ENCODE assay signal across 9 cellular contexts in the genomic region with DNA sequence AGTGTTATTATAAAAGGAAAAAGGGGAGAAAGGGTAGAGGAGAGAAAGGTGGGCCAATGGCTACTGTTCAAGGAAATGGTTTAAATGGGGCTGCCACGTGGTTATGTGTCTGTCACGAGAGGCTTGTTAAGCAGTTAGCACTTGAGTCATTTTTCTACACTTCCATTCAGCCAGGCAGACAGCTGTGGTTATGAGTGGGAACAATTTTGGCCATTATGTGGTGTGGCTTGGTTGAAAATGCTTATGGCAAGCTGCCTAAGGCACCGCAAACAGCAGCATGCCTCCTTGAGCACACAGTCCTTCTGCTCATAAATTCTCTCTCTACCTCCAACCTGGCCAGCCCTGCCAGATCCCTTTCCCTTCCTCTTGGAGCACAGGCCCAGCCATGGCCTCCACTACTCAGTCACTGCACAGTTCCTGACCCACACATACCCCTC. TPM values are rescaled to one million over a fixed set of nuclear protein-coding genes. Genes with fewer than 3 reads are reported as not detected.
DNase-seq lines count a peak whose midpoint lies in the region; ATAC-seq and TF ChIP-seq lines count a peak whose summit lies in the region.
"Had no signal": no experiment of that assay in that cellular context is flagged by ENCODE, and none has a peak within 500 bp of the region (broad histone marks: within the 10 kb centered on the region; RNA-seq: fewer than 3 reads in every experiment).

No MANE protein-coding gene starts in this region.

- DNase-seq in EH (ENCODE audit: low read depth): peak; percentile 40
- peak; percentile 79 for DNase-seq in H4 (ENCODE audit: low spot score)
- no peak for DNase-seq in SK-N-MC (ENCODE audit: low read depth, low spot score)
- peak; percentile 60 for DNase-seq in mesenteric fat pad (ENCODE audit: low spot score)
- DNase-seq in NOMO-1 treated with dmso at 0.1 percent for 144 hours (lab: John Stamatoyannopoulos, UW; ENCODE audit: unreplicated experiment): no peak
- no peak for DNase-seq in heart right ventricle

- ATAC-seq in GM19463 (IDR thresholded peaks at IDR 0.05; ENCODE audit: unreplicated experiment) (no peak), HG03097 (IDR thresholded peaks at IDR 0.05; ENCODE audit: low FRiP score, unreplicated experiment) (no peak), heart right ventricle (no peak)

- no peaks in the 10 kb centered on the region for H3K27me3 ChIP-seq in heart right ventricle

- TF ChIP-seq CTCF in heart right ventricle (IDR thresholded peaks at IDR 0.05): no peak

- WGBS in heart right ventricle, 2 donors: 72 to 75% methylated on average over 3 of the region's 3 CpGs

- H3K4me3 ChIP-seq in SK-N-MC: no peak overlapping the region
- H3K4me3 ChIP-seq in heart right ventricle: no peak overlapping the region

- H3K27ac ChIP-seq in SK-N-MC (peak overlapping the region; percentile 60; the same call in 1 of the 2 replicates), heart right ventricle (no peak overlapping the region)

- no peak overlapping the region for H3K9ac ChIP-seq in SK-N-MC (ENCODE audit: insufficient read length)

- H3K4me1 ChIP-seq in heart right ventricle: peaks cover 8 to 32% (median 22%) of the 10 kb centered on the region in 9 donors

- intact Hi-C loops in heart right ventricle (cut with DNase I): no loop called here

- H3K9me3 ChIP-seq in SK-N-MC (ENCODE audit: low read depth, low read length) (no peaks in the 10 kb centered on the region), heart right ventricle (peaks cover 0 to 5% (median 0%) of the 10 kb centered on the region in 11 donors)

- H3K36me3 ChIP-seq in SK-N-MC (ENCODE audit: insufficient read depth, low read length): peaks cover 38% of the 10 kb centered on the region
- peaks cover 0 to 57% (median 28%) of the 10 kb centered on the region in 9 donors for H3K36me3 ChIP-seq in heart right ventricle

RNA-seq across cellular contexts. Expression of gene SRM, which starts 3.2 kb away (rescaled TPM):
- 28.1 and 30.4 TPM in 2 replicates for total RNA-seq in H4 (2014; rRNA removed; shearing (Covaris generic))
- 103 TPM for total RNA-seq in mesenteric fat pad
- total RNA-seq in heart right ventricle: 10 to 100 TPM; 35.4 to 80.6 (median 49.8) TPM
- 100 to 1,000 TPM in 1 of 2 donors, 10 to 100 TPM in 1; 88.4 to 158 TPM for polyA plus RNA-seq in heart right ventricle

RNA-seq across cellular contexts. Expression of gene MASP2, which starts 15.9 kb away (rescaled TPM):
- total RNA-seq in H4 (2014; rRNA removed; shearing (Covaris generic)): not detected in 2 replicates
- total RNA-seq in mesenteric fat pad (not detected), heart right ventricle (not detected)
- under 1 TPM in 1 of 2 donors, not detected in 1; 0.01 TPM for polyA plus RNA-seq in heart right ventricle
- total RNA-seq: glomerular endothelial cell had no signal

RNA-seq across cellular contexts. Expression of gene EXOSC10, which starts 36.7 kb away (rescaled TPM):
- total RNA-seq in H4 (2014; rRNA removed; shearing (Covaris generic)): 45.3 and 48.5 TPM in 2 replicates
- total RNA-seq in mesenteric fat pad (46.8 TPM), heart right ventricle (10 to 100 TPM; 18.4 to 26.5 (median 21.4) TPM)
- 10 to 100 TPM; 20.3 to 34.7 TPM for polyA plus RNA-seq in heart right ventricle

RNA-seq across cellular contexts. Expression of gene TARDBP, which starts 50.5 kb away (rescaled TPM):
- total RNA-seq in H4 (2014; rRNA removed; shearing (Covaris generic)): 47.7 and 67.2 TPM in 2 replicates
- total RNA-seq in mesenteric fat pad: 128 TPM
- 100 to 1,000 TPM in 6 of 10 donors, 10 to 100 TPM in 4; 77.4 to 138 (median 108) TPM for total RNA-seq in heart right ventricle
- 10 to 100 TPM; 66.0 to 96.9 TPM for polyA plus RNA-seq in heart right ventricle

Comparison
In these comparisons a context has a peak if more than half of its experiments do, and no peak if none do; other contexts are left out.
1. DNase-seq: peak in EH (single experiment), H4 (single experiment) and mesenteric fat pad (single experiment); none in SK-N-MC (single experiment), NOMO-1 treated with dmso at 0.1 percent for 144 hours (single experiment) and heart right ventricle (0 of 2).